17 cellular contexts compared by ENCODE assay signal in the genomic region with DNA sequence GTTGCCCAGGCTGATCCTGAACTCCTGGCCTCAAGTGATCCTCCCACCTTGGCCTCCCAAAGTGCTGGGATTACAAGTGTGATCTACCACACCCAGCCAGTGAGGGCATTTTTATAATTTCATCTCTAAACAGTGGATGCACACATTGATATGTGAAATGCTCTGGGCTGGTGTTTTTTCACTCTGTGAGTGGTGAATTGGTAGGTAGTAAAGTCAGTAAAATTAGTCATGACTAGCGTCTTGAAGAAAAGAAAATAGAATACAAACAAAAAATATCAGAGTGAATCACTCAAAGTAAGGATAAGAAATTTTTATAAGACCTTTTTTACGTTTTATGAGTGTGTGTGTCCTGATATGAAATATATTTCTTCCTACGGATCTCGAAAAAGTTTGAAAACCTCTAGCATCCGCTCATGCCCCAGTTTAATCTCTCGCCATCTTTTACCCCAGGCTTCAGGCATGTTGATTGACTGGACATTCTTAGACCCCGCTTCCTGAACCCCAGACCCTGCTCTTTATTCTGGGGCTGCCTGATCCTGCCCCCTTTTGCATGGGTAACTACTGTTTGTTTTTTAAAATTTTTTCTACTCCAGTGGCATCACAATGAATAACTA. TPM values are rescaled to one million over a fixed set of nuclear protein-coding genes. Genes with fewer than 3 reads are reported as not detected.
DNase-seq lines count a peak whose midpoint lies in the region; ATAC-seq and TF ChIP-seq lines count a peak whose summit lies in the region.
"Had no signal": no experiment of that assay in that cellular context is flagged by ENCODE, and none has a peak within 500 bp of the region (broad histone marks: within the 10 kb centered on the region; RNA-seq: fewer than 3 reads in every experiment).

No MANE protein-coding gene starts in this region.

- H3K27ac ChIP-seq in CD4-positive, CD25-positive, alpha-beta regulatory T cell (ENCODE audit: insufficient read depth, low read length, poor library complexity, severe bottlenecking): no peak overlapping the region
- H3K27ac ChIP-seq in CD4-positive, alpha-beta memory T cell (ENCODE audit: low read depth, low read length): no peak overlapping the region
- H3K27ac ChIP-seq: BLaER1 had no signal

- no peak for ATAC-seq in CD4-positive, CD25-positive, alpha-beta regulatory T cell (ENCODE audit: low read depth in 2 of 2)
- ATAC-seq in activated T-helper 17 cell treated with anti-CD3 and anti-CD28 coated beads, Interleukin-2, amount 50 U/mL, for 72 hours (replicated peaks): peak; percentile 61
- ATAC-seq in natural killer cell: peak; percentile 43 to 65 (median 58)
- ATAC-seq: Panc1, Right ventricle myocardium inferior had no signal

- CTCF ChIA-PET in CD4-positive, alpha-beta memory T cell (lab: Charles Lee; ENCODE audit: partially characterized antibody): interaction anchor here (0.5 to 3.3 kb wide), 8 partner anchors 9 to 50 kb away, joined by 3 to 16 read pairs (median 4); a partner anchor contains a TSS

- intact Hi-C loops in CD4-positive, alpha-beta memory T cell (cut with micrococcal nuclease): no loop called here
- intact Hi-C loops in natural killer cell (cut with micrococcal nuclease): no loop called here

- no peaks in the 10 kb centered on the region for H3K9me3 ChIP-seq in CD4-positive, CD25-positive, alpha-beta regulatory T cell (ENCODE audit: control insufficient read depth in 2 of 2, low read length in 2 of 2)
- H3K9me3 ChIP-seq in CD4-positive, alpha-beta memory T cell (ENCODE audit: control insufficient read depth in 1 of 2, low read length in 2 of 2): no peaks in the 10 kb centered on the region
- H3K9me3 ChIP-seq: BLaER1 had no signal

- peaks cover 39% of the 10 kb centered on the region for H3K4me1 ChIP-seq in CD4-positive, CD25-positive, alpha-beta regulatory T cell (ENCODE audit: control insufficient read depth, insufficient read depth, low read length, poor library complexity, severe bottlenecking)
- H3K4me1 ChIP-seq in CD4-positive, alpha-beta memory T cell (ENCODE audit: insufficient read depth, low read length): peaks cover 77% of the 10 kb centered on the region
- H3K4me1 ChIP-seq: BLaER1 had no signal

- peak overlapping the region; percentile 3 to 90 (median 83) for H3K27ac Mint-ChIP-seq in CD4-positive, CD25-positive, alpha-beta regulatory T cell
- peak overlapping the region; percentile 71 to 95 (median 82) for H3K27ac Mint-ChIP-seq in CD4-positive, alpha-beta memory T cell
- H3K27ac Mint-ChIP-seq in activated T-helper 17 cell treated with anti-CD3 and anti-CD28 coated beads, Interleukin-2, amount 50 U/mL, for 72 hours: peak overlapping the region; percentile 90
- peak overlapping the region; percentile 95 to 96 for H3K27ac Mint-ChIP-seq in natural killer cell

- no peaks in the 10 kb centered on the region for H3K9me3 Mint-ChIP-seq in CD4-positive, CD25-positive, alpha-beta regulatory T cell
- no peaks in the 10 kb centered on the region for H3K9me3 Mint-ChIP-seq in CD4-positive, alpha-beta memory T cell
- no peaks in the 10 kb centered on the region for H3K9me3 Mint-ChIP-seq in activated T-helper 17 cell treated with anti-CD3 and anti-CD28 coated beads, Interleukin-2, amount 50 U/mL, for 72 hours
- H3K9me3 Mint-ChIP-seq in natural killer cell: no peaks in the 10 kb centered on the region

- no peak for DNase-seq in CD4-positive, CD25-positive, alpha-beta regulatory T cell
- DNase-seq in CD4-positive, alpha-beta memory T cell: no peak
- DNase-seq in natural killer cell (no peak), mucosa of gallbladder (ENCODE audit: low spot score) (no peak), NCI-H2029 (lab: John Stamatoyannopoulos, UW) (no peak), NCI-H2107 (lab: John Stamatoyannopoulos, UW) (no peak)
- DNase-seq: DMS53, HCEC 1CT, MM.1S, NCI-H1105, NCI-H187 treated with DMSO at 0.1 percent for 48 hours, NCI-H510A, NCI-H82 had no signal

- POLR2A ChIA-PET in CD4-positive, alpha-beta memory T cell (lab: Charles Lee; ENCODE audit: partially characterized antibody): interaction anchor here (2.1 to 3.6 kb wide), 2 partner anchors 10 to 14 kb away, joined by 11 to 40 read pairs; a partner anchor contains a TSS

- H3K27me3 Mint-ChIP-seq in CD4-positive, CD25-positive, alpha-beta regulatory T cell: no peaks in the 10 kb centered on the region
- H3K27me3 Mint-ChIP-seq in CD4-positive, alpha-beta memory T cell: no peaks in the 10 kb centered on the region
- no peaks in the 10 kb centered on the region for H3K27me3 Mint-ChIP-seq in activated T-helper 17 cell treated with anti-CD3 and anti-CD28 coated beads, Interleukin-2, amount 50 U/mL, for 72 hours
- no peaks in the 10 kb centered on the region for H3K27me3 Mint-ChIP-seq in natural killer cell (ENCODE audit: low read depth in 2 of 2)

- H3K27me3 ChIP-seq in CD4-positive, CD25-positive, alpha-beta regulatory T cell (ENCODE audit: control insufficient read depth, insufficient read depth, low read length): no peaks in the 10 kb centered on the region
- H3K27me3 ChIP-seq in CD4-positive, alpha-beta memory T cell (ENCODE audit: insufficient read depth, low read length): no peaks in the 10 kb centered on the region
- H3K27me3 ChIP-seq: BLaER1 had no signal

- TF ChIP-seq CTCF in natural killer cell (IDR thresholded peaks at IDR 0.05): no peak

- peaks cover 42 to 79% (median 60%) of the 10 kb centered on the region in 4 donors for H3K4me1 Mint-ChIP-seq in CD4-positive, CD25-positive, alpha-beta regulatory T cell
- H3K4me1 Mint-ChIP-seq in CD4-positive, alpha-beta memory T cell: peaks cover 48 to 81% (median 67%) of the 10 kb centered on the region in 4 donors
- peaks cover 50% of the 10 kb centered on the region for H3K4me1 Mint-ChIP-seq in activated T-helper 17 cell treated with anti-CD3 and anti-CD28 coated beads, Interleukin-2, amount 50 U/mL, for 72 hours
- H3K4me1 Mint-ChIP-seq in natural killer cell: peaks cover 76 to 77% of the 10 kb centered on the region in 2 donors

- H3K4me3 Mint-ChIP-seq in CD4-positive, CD25-positive, alpha-beta regulatory T cell: peak overlapping the region in 1 of 4 donors; percentile 25
- H3K4me3 Mint-ChIP-seq in CD4-positive, alpha-beta memory T cell: peak overlapping the region in 7 of 8 donors; percentile 4 to 52 (median 26)
- peak overlapping the region; percentile 70 for H3K4me3 Mint-ChIP-seq in activated T-helper 17 cell treated with anti-CD3 and anti-CD28 coated beads, Interleukin-2, amount 50 U/mL, for 72 hours
- peak overlapping the region; percentile 87 for H3K4me3 Mint-ChIP-seq in natural killer cell

- no peak overlapping the region for H3K4me3 ChIP-seq in CD4-positive, CD25-positive, alpha-beta regulatory T cell (ENCODE audit: low read depth, low read length)
- no peak overlapping the region for H3K4me3 ChIP-seq in CD4-positive, alpha-beta memory T cell (ENCODE audit: low read length in 2 of 2)
- H3K4me3 ChIP-seq: BLaER1 had no signal

- H3K36me3 ChIP-seq in CD4-positive, CD25-positive, alpha-beta regulatory T cell (ENCODE audit: control insufficient read depth, insufficient read depth, low read length): peaks cover 24% of the 10 kb centered on the region
- H3K36me3 ChIP-seq in CD4-positive, alpha-beta memory T cell (ENCODE audit: insufficient read depth, low read length): no peaks in the 10 kb centered on the region

- H3K36me3 Mint-ChIP-seq in CD4-positive, CD25-positive, alpha-beta regulatory T cell: peaks cover 30% of the 10 kb centered on the region
- H3K36me3 Mint-ChIP-seq in CD4-positive, alpha-beta memory T cell: peaks cover 18 to 43% of the 10 kb centered on the region in 2 donors
- peaks cover 81% of the 10 kb centered on the region for H3K36me3 Mint-ChIP-seq in activated T-helper 17 cell treated with anti-CD3 and anti-CD28 coated beads, Interleukin-2, amount 50 U/mL, for 72 hours (ENCODE audit: low read depth)
- peaks cover 6% of the 10 kb centered on the region for H3K36me3 Mint-ChIP-seq in natural killer cell

RNA-seq across cellular contexts. Expression of a gene that starts 14.0 kb away (rescaled TPM):
- total RNA-seq in CD4-positive, CD25-positive, alpha-beta regulatory T cell: 68.2 TPM
- polyA plus RNA-seq in CD4-positive, CD25-positive, alpha-beta regulatory T cell: 100 to 1,000 TPM; 140 to 203 (median 162) TPM
- total RNA-seq in CD4-positive, alpha-beta memory T cell: 10 to 100 TPM; 59.8 to 60.8 TPM
- polyA plus RNA-seq in CD4-positive, alpha-beta memory T cell: 100 to 1,000 TPM; 178 to 188 TPM
- total RNA-seq in activated T-helper 17 cell treated with anti-CD3 and anti-CD28 coated beads, Interleukin-2, amount 50 U/mL, for 72 hours: 100 to 1,000 TPM; 131 to 217 TPM
- total RNA-seq in natural killer cell: 100 to 1,000 TPM; 140 to 187 (median 177) TPM
- total RNA-seq in mucosa of gallbladder: 54.7 TPM

RNA-seq across cellular contexts. Expression of a gene that starts 14.3 kb away (rescaled TPM):
- 41.5 TPM for total RNA-seq in CD4-positive, CD25-positive, alpha-beta regulatory T cell
- polyA plus RNA-seq in CD4-positive, CD25-positive, alpha-beta regulatory T cell: 10 to 100 TPM; 41.5 to 55.0 (median 51.3) TPM
- 100 to 1,000 TPM; 111 to 113 TPM for total RNA-seq in CD4-positive, alpha-beta memory T cell
- polyA plus RNA-seq in CD4-positive, alpha-beta memory T cell: 100 to 1,000 TPM in 1 of 2 donors, 10 to 100 TPM in 1; 81.3 to 131 TPM
- total RNA-seq in activated T-helper 17 cell treated with anti-CD3 and anti-CD28 coated beads, Interleukin-2, amount 50 U/mL, for 72 hours: 10 to 100 TPM; 39.6 to 51.5 TPM
- total RNA-seq in natural killer cell (10 to 100 TPM; 23.7 to 52.0 (median 44.4) TPM), mucosa of gallbladder (32.9 TPM)

Comparison
In these comparisons a context has a peak if more than half of its experiments do, and no peak if none do; other contexts are left out.
1. ATAC-seq: peak in activated T-helper 17 cell treated with anti-CD3 and anti-CD28 coated beads, Interleukin-2, amount 50 U/mL, for 72 hours (single experiment) and natural killer cell (3 of 3); none in CD4-positive, CD25-positive, alpha-beta regulatory T cell (0 of 2).
2. Peak in every context shown above with its lines, with median percentiles within 50 percentile points of each other: H3K27ac Mint-ChIP-seq.